1 cellular context compared by ENCODE assay signal in the genomic region with DNA sequence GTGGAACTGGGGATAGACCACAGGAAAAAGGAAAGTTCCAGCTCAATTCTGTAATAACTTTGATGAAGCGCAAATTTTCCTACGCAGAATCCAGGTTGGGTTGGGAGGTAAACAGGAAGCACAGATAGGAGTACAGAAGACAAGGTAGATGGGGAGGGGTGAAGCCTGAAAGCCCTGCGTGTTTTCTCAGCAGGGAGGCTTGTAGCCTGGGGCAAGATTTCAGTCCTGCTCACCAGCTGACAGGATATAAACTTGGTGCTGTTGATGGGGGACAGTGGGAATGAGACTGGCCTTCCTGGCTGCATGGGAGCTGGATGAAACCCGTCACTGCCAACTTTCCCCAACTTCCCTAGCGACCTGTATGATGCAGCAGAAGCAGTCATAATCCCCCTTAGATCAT.
TF ChIP-seq lines count a peak whose summit lies in the region.

No MANE protein-coding gene starts in this region.

TF ChIP-seq in H1, 55 proteins besides CTCF, POLR2A, EP300 and RAD21:
- TF ChIP-seq CREB1 (IDR thresholded peaks at IDR 0.05) (no peak), EZH2 (IDR thresholded peaks at IDR 0.05; ENCODE audit: low read depth, low read length, severe bottlenecking) (no peak), TBP (IDR thresholded peaks at IDR 0.05; ENCODE audit: low read depth, low read length) (no peak), RFX5 (IDR thresholded peaks at IDR 0.05; ENCODE audit: borderline replicate concordance, low read depth, low read length) (no peak), CBX8 (IDR thresholded peaks at IDR 0.05; ENCODE audit: borderline replicate concordance, low read depth, low read length) (no peak), KDM1A (IDR thresholded peaks at IDR 0.05; ENCODE audit: borderline replicate concordance, low read length) (no peak), KDM4A (IDR thresholded peaks at IDR 0.05; ENCODE audit: low read depth, low read length, severe bottlenecking) (no peak), PHF8 (conservative IDR thresholded peaks at IDR 0.05; ENCODE audit: low read depth, low read length) (no peak), TEAD4 (IDR thresholded peaks at IDR 0.05; ENCODE audit: low read depth, low read length) (no peak), BACH1 (IDR thresholded peaks at IDR 0.05; ENCODE audit: low read length) (no peak), SAP30 (IDR thresholded peaks at IDR 0.05; ENCODE audit: insufficient read depth, insufficient replicate concordance, low read length) (no peak), SRF (IDR thresholded peaks at IDR 0.05; ENCODE audit: low read depth, low read length) (no peak), JUN (IDR thresholded peaks at IDR 0.05; ENCODE audit: low read depth, low read length) (no peak), KDM5A (IDR thresholded peaks at IDR 0.05; ENCODE audit: low read length) (no peak), NRF1 (IDR thresholded peaks at IDR 0.05; ENCODE audit: low read depth, low read length) (no peak)
- TF ChIP-seq, protein P1, sequence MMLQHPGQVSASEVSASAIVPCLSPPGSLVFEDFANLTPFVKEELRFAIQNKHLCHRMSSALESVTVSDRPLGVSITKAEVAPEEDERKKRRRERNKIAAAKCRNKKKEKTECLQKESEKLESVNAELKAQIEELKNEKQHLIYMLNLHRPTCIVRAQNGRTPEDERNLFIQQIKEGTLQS (IDR thresholded peaks at IDR 0.05; ENCODE audit: insufficient read depth, low read depth, low read length) = no peak
